8 cellular contexts compared by ENCODE assay signal in the genomic region with DNA sequence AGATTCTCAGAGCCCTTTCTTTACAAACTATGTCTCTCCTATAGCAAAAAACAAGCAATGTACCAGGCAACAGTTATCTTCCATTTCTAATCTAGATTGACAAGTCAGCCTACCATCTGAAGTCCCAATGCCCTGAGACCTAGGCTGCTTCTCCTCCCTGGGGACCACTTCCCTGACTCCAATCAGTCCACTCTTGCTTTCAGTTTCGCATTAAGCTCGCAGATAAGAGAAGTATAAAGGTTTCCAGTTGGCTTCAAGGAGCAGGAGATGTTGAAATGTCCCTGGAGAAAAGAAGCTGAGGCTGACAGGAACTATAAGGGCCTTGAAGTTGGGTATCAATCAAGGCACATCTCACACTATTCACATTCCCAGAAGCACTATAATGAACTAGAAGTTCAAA. TPM values are rescaled to one million over a fixed set of nuclear protein-coding genes. Genes with fewer than 3 reads are reported as not detected.
DNase-seq lines count a peak whose midpoint lies in the region; ATAC-seq and TF ChIP-seq lines count a peak whose summit lies in the region.

No MANE protein-coding gene starts in this region.

- no peak for TF ChIP-seq POLR2A in GM18505 (IDR thresholded peaks at IDR 0.05; ENCODE audit: borderline replicate concordance, extremely low read depth, insufficient read depth, insufficient read length)

- WGBS in trophoblast cell (ENCODE audit: extremely low coverage, insufficient coverage, insufficient read length): no CpG with 5 or more reads among the region's 2 CpGs

- no peak overlapping the region for H4K8ac ChIP-seq in trophoblast cell (ENCODE audit: low read depth, low read length)

- H3K27me3 ChIP-seq in Panc1 (ENCODE audit: control insufficient read depth, insufficient read depth, low read length) (no peaks in the 10 kb centered on the region), trophoblast cell (ENCODE audit: insufficient read depth, low read length) (no peaks in the 10 kb centered on the region)

- H2AK5ac ChIP-seq in trophoblast cell (ENCODE audit: low read length): no peak overlapping the region

- no peak overlapping the region for H3K14ac ChIP-seq in trophoblast cell (ENCODE audit: low read length)

- CTCF ChIA-PET in Panc1 (lab: Charles Lee): no interaction called here

- no peak overlapping the region for H3K23ac ChIP-seq in trophoblast cell (ENCODE audit: low read length)

- intact Hi-C loops in Panc1 (cut with micrococcal nuclease; ENCODE audit: unreplicated experiment): no loop called here
- intact Hi-C loops in mucosa of descending colon (cut with DNase I, micrococcal nuclease): no loop called here

- H2AFZ ChIP-seq in trophoblast cell (ENCODE audit: insufficient read depth, low read length, poor library complexity): no peak overlapping the region

- no peak overlapping the region for H3K4me2 ChIP-seq in trophoblast cell (ENCODE audit: low read length)

- no peak overlapping the region for H3K18ac ChIP-seq in trophoblast cell (ENCODE audit: low read length)

- BruUV-seq in Panc1 (replicated peaks; lab: Mats Ljungman, UMichigan): no TSS peak

- H3K9me3 ChIP-seq in Panc1 (ENCODE audit: control insufficient read depth, insufficient read depth, low read depth, low read length) (no peaks in the 10 kb centered on the region), mucosa of descending colon (no peaks in the 10 kb centered on the region), trophoblast cell (ENCODE audit: insufficient read depth, low read depth, low read length) (no peaks in the 10 kb centered on the region)

- DNase-seq in Panc1 (ENCODE audit: low read depth, low spot score) (no peak), mucosa of descending colon (no peak), glomerular visceral epithelial cell (ENCODE audit: extremely low spot score) (no peak), trophoblast cell (no peak), NCI-H2196 (lab: John Stamatoyannopoulos, UW; ENCODE audit: unreplicated experiment) (no peak)
- DNase-seq in NK-92 treated with Interleukin-12 subunit alpha and Interleukin-12 subunit beta, amount 100 ng/mL, for 24 hours (lab: John Stamatoyannopoulos, UW): no peak

- H2BK5ac ChIP-seq in trophoblast cell (ENCODE audit: low read depth, low read length, poor library complexity): no peak overlapping the region

- H3K27ac ChIP-seq in Panc1 (ENCODE audit: low read length): no peak overlapping the region
- H3K27ac ChIP-seq in trophoblast cell (ENCODE audit: low read depth, low read length): no peak overlapping the region

- H3K9ac ChIP-seq in trophoblast cell (ENCODE audit: low read length): no peak overlapping the region

- POLR2A ChIA-PET in Panc1 (lab: Charles Lee): no interaction called here

- no peaks in the 10 kb centered on the region for H3K79me1 ChIP-seq in trophoblast cell (ENCODE audit: low read length)

- H3K4me1 ChIP-seq in Panc1 (ENCODE audit: control insufficient read depth, insufficient read depth, low read length) (no peaks in the 10 kb centered on the region), mucosa of descending colon (ENCODE audit: low read depth) (no peaks in the 10 kb centered on the region), trophoblast cell (ENCODE audit: control insufficient read depth in 1 of 2, insufficient read depth in 2 of 2, low read length in 2 of 2) (no peaks in the 10 kb centered on the region)

- no peak for TF ChIP-seq CTCF in Panc1 (IDR thresholded peaks at IDR 0.05)
- no peak for TF ChIP-seq CTCF in mucosa of descending colon (IDR thresholded peaks at IDR 0.05)

- H3K4me3 ChIP-seq in Panc1 (ENCODE audit: low read depth in 2 of 2, low read length in 2 of 2) (no peak overlapping the region), mucosa of descending colon (no peak overlapping the region), trophoblast cell (ENCODE audit: low read depth, low read length) (no peak overlapping the region)

- H2BK120ac ChIP-seq in trophoblast cell (ENCODE audit: insufficient read depth, low read length, poor library complexity): no peak overlapping the region

- no peak overlapping the region for H2BK12ac ChIP-seq in trophoblast cell (ENCODE audit: low read length)

- ATAC-seq in GM18505 (IDR thresholded peaks at IDR 0.05; ENCODE audit: unreplicated experiment): peak; percentile 79
- peak; percentile 50 for ATAC-seq in HG02678 (IDR thresholded peaks at IDR 0.05; ENCODE audit: unreplicated experiment)
- peak; percentile 62 for ATAC-seq in Panc1
- ATAC-seq in mucosa of descending colon: peak; percentile 56

- in situ Hi-C loops in Panc1 (cut with HindIII; ENCODE audit: low pct_unique_long_range_greater_than_20kb, low sequenced_read_pairs): no loop called here

- no peak overlapping the region for H4K12ac ChIP-seq in trophoblast cell (ENCODE audit: low read depth, low read length)

- no peaks in the 10 kb centered on the region for H3K79me2 ChIP-seq in trophoblast cell (ENCODE audit: control insufficient read depth, insufficient read depth, low read length, poor library complexity)

- H3K4ac ChIP-seq in trophoblast cell (ENCODE audit: low read depth, low read length): no peak overlapping the region

- no peak overlapping the region for H4K91ac ChIP-seq in trophoblast cell (ENCODE audit: low read depth, low read length)

- H3K36me3 ChIP-seq in Panc1 (ENCODE audit: control insufficient read depth, insufficient read depth, low read length): no peaks in the 10 kb centered on the region
- H3K36me3 ChIP-seq in mucosa of descending colon (ENCODE audit: low read depth): no peaks in the 10 kb centered on the region
- no peaks in the 10 kb centered on the region for H3K36me3 ChIP-seq in trophoblast cell (ENCODE audit: control insufficient read depth in 1 of 2, insufficient read depth in 2 of 2, low read length in 2 of 2)

RNA-seq across cellular contexts. Expression of a gene that starts 32.3 kb away (rescaled TPM):
- total RNA-seq in Panc1 (2021; ENCODE audit: unreplicated experiment): 10.1 TPM
- 9.5 TPM for polyA plus RNA-seq in Panc1 (2012; ENCODE audit: insufficient read length)
- total RNA-seq in mucosa of descending colon: 10 to 100 TPM; 19.5 to 29.7 (median 26.4) TPM
- 32.4 and 32.5 TPM in 2 replicates for polyA plus RNA-seq in trophoblast cell (2013)

RNA-seq across cellular contexts. Expression of a gene that starts 32.5 kb away (rescaled TPM):
- 8.2 TPM for total RNA-seq in Panc1 (2021; ENCODE audit: unreplicated experiment)
- polyA plus RNA-seq in Panc1 (2012; ENCODE audit: insufficient read length): 6.6 TPM
- total RNA-seq in mucosa of descending colon: 10 to 100 TPM; 16.8 to 24.0 (median 19.3) TPM
- polyA plus RNA-seq in trophoblast cell (2013): 6.6 and 7.3 TPM in 2 replicates
